27 cellular contexts compared by ENCODE assay signal in genomic region chrX:55714111-55714510, GRCh38. TPM values are rescaled to one million over a fixed set of nuclear protein-coding genes. Genes with fewer than 3 reads are reported as not detected.
DNase-seq lines count a peak whose midpoint lies in the region; FAIRE-seq and TF ChIP-seq lines count a peak whose summit lies in the region.
"Had no signal": no experiment of that assay in that cellular context is flagged by ENCODE, and none has a peak within 500 bp of the region (broad histone marks: within the 10 kb centered on the region; RNA-seq: fewer than 3 reads in every experiment).

No MANE protein-coding gene starts in this region.

- H3K9ac ChIP-seq in endothelial cell of umbilical vein (replicated peaks; ENCODE audit: extremely low read depth, insufficient read depth, low read length), result peak overlapping the region; percentile 37
- H3K9ac ChIP-seq: BLaER1 had no signal

- H3K27ac ChIP-seq in HL-60 (replicated peaks), result no peak overlapping the region
- peak overlapping the region; percentile 73 for H3K27ac ChIP-seq in endothelial cell of umbilical vein (ENCODE audit: insufficient read depth, low read depth, low read length)
- H3K27ac ChIP-seq: A549, BLaER1, SK-N-MC had no signal

- no peaks in the 10 kb centered on the region for H3K27me3 ChIP-seq in HL-60 (ENCODE audit: insufficient read depth, poor library complexity, severe bottlenecking)
- no peaks in the 10 kb centered on the region for H3K27me3 ChIP-seq in endothelial cell of umbilical vein (ENCODE audit: control insufficient read depth in 2 of 2, insufficient read depth in 2 of 2, low read length in 2 of 2)

- H3K4me2 ChIP-seq in endothelial cell of umbilical vein (ENCODE audit: insufficient read depth, low read length), result peak overlapping the region; percentile 47
- H3K4me2 ChIP-seq: A549, BLaER1, GM23338 had no signal

- no peaks in the 10 kb centered on the region for H3K9me1 ChIP-seq in endothelial cell of umbilical vein (replicated peaks; ENCODE audit: control insufficient read depth, extremely low read depth, insufficient read depth, low read length)

- H3K4me1 ChIP-seq in endothelial cell of umbilical vein (ENCODE audit: control insufficient read depth, extremely low read depth, insufficient read depth, low read length), result peaks cover 52% of the 10 kb centered on the region
- H3K4me1 ChIP-seq: BLaER1 had no signal

- H2AFZ ChIP-seq in endothelial cell of umbilical vein (ENCODE audit: low read depth, low read length), result no peak overlapping the region
- H2AFZ ChIP-seq: GM23338 had no signal

- dilution Hi-C loops in endothelial cell of umbilical vein (cut with MboI; ENCODE audit: extremely low pct_ligation_motif_present, low sequenced_read_pairs), result no loop called here

- TF ChIP-seq POLR2A in endothelial cell of umbilical vein (IDR thresholded peaks at IDR 0.05; ENCODE audit: low read depth, low read length), result no peak

- intact Hi-C loops in endothelial cell of umbilical vein (cut with micrococcal nuclease), result loop anchor here (5.0 to 10.0 kb wide), 3 partner anchors 89 to 1532 kb away; partner anchors contain the start of genes FAM120C, FOXR2 and MAGED2

- CTCF ChIA-PET in endothelial cell of umbilical vein (lab: Charles Lee), result interaction anchor here (1.2 kb wide), 1 partner anchor 10 kb away, joined by 3 read pairs; no protein-coding TSS in a partner anchor
- CTCF ChIA-PET in HEK293T (lab: Yijun Ruan, JAX), result no interaction called here

- POLR2A ChIA-PET in endothelial cell of umbilical vein (lab: Charles Lee) (no interaction called here), HEK293T (lab: Yijun Ruan, JAX) (no interaction called here)

- DNase-seq in HL-60 (ENCODE audit: low read depth in 1 of 2, low spot score in 1 of 2) (peak; percentile 57 to 72), NOMO-1 (lab: John Stamatoyannopoulos, UW; ENCODE audit: unreplicated experiment in 2 of 2) (peak; percentile 58 to 94), SIG-M5 treated with dmso at 0.1 percent for 504 hours (lab: John Stamatoyannopoulos, UW; ENCODE audit: unreplicated experiment) (peak; percentile 91), endothelial cell of umbilical vein (ENCODE audit: low read depth, low spot score) (no peak), HEK293T (ENCODE audit: extremely low spot score) (no peak)
- DNase-seq in stimulated activated CD4-positive, alpha-beta T cell treated with anti-CD3 and anti-CD28 coated beads, Interleukin-15, amount 100 ng/mL, for 24 hours, result no peak
- no peak for DNase-seq in activated CD4-positive, alpha-beta T cell treated with anti-CD3 and anti-CD28 coated beads, Interleukin-2, amount 50 U/mL, for 4 hours
- no peak for DNase-seq in activated CD8-positive, alpha-beta memory T cell treated with anti-CD3 and anti-CD28 coated beads, Interleukin-2, amount 50 U/mL, for 48 hours
- DNase-seq: CD8-positive, alpha-beta memory T cell; DMS53; GDM1; Karpas-422; NCI-H1092 treated with DMSO at 0.1 percent for 48 hours; NCI-H1436 treated with DMSO at 0.1 percent for 48 hours; NCI-H2029 treated with DMSO at 0.1 percent for 48 hours; NCI-H226; NCI-H510A treated with DMSO at 0.1 percent for 48 hours; NCI-H748 treated with DMSO at 0.1 percent for 48 hours; PC-3; Right ventricle myocardium superior had no signal

- H3K36me3 ChIP-seq in endothelial cell of umbilical vein (ENCODE audit: control insufficient read depth in 2 of 2, extremely low read depth in 1 of 2, insufficient read depth in 2 of 2, low read length in 2 of 2), result no peaks in the 10 kb centered on the region
- H3K36me3 ChIP-seq: BLaER1 had no signal

- no peak for TF ChIP-seq CTCF in HL-60 (IDR thresholded peaks at IDR 0.05; ENCODE audit: insufficient read depth, low read length)
- no peak for TF ChIP-seq CTCF in endothelial cell of umbilical vein (IDR thresholded peaks at IDR 0.05; ENCODE audit: extremely low read depth in 1 of 2, insufficient read depth in 1 of 2, low read depth in 1 of 2, low read length in 2 of 2)

- no peaks in the 10 kb centered on the region for H3K9me3 ChIP-seq in endothelial cell of umbilical vein (replicated peaks; ENCODE audit: control insufficient read depth, insufficient read depth, low read length)
- H3K9me3 ChIP-seq: A549 had no signal

- no peak for FAIRE-seq in endothelial cell of umbilical vein (lab: Jason Lieb, UNC)
- FAIRE-seq: A549, D721Med, GM18507 had no signal

- no peaks in the 10 kb centered on the region for H4K20me1 ChIP-seq in endothelial cell of umbilical vein (replicated peaks; ENCODE audit: control insufficient read depth, extremely low read depth, insufficient read depth, low read length)
- H4K20me1 ChIP-seq: BLaER1 had no signal

- no peaks in the 10 kb centered on the region for H3K79me2 ChIP-seq in endothelial cell of umbilical vein (ENCODE audit: control insufficient read depth, insufficient read depth, low read length)

- BruUV-seq in endothelial cell of umbilical vein (replicated peaks; lab: Mats Ljungman, UMichigan), result no TSS peak

- H3K4me3 ChIP-seq in HL-60 (replicated peaks; ENCODE audit: insufficient read depth, low read length) (no peak overlapping the region), endothelial cell of umbilical vein (replicated peaks in 1 of 3; ENCODE audit: insufficient read depth in 1 of 3, low read depth in 1 of 3, low read length in 3 of 3) (no peak overlapping the region)
- H3K4me3 ChIP-seq: A549, BLaER1, GM23338, HAP-1, SK-N-MC had no signal

TF ChIP-seq in endothelial cell of umbilical vein, 7 proteins besides CTCF, POLR2A, EP300 and RAD21:
- TF ChIP-seq EZH2 (IDR thresholded peaks at IDR 0.05; ENCODE audit: borderline replicate concordance, low read depth, low read length, severe bottlenecking) (no peak), MAX (IDR thresholded peaks at IDR 0.05; ENCODE audit: insufficient read depth, insufficient read length) (no peak), JUN (IDR thresholded peaks at IDR 0.05; ENCODE audit: borderline replicate concordance, insufficient read depth, insufficient read length, low read depth) (no peak), MYC (IDR thresholded peaks at IDR 0.05; ENCODE audit: low read depth, low read length) (no peak), GATA2 (IDR thresholded peaks at IDR 0.05; ENCODE audit: insufficient read depth, insufficient read length, low read depth, low read length) (no peak), POLR2AphosphoS5 (IDR thresholded peaks at IDR 0.05; ENCODE audit: insufficient read depth, low read depth, low read length) (no peak), FOS (IDR thresholded peaks at IDR 0.05; ENCODE audit: borderline replicate concordance, insufficient read depth, low read length) (no peak)

TF ChIP-seq in HEK293T, 16 proteins besides CTCF, POLR2A, EP300 and RAD21:
- TF ChIP-seq ELF4 (IDR thresholded peaks at IDR 0.05), result no peak
- no peak for TF ChIP-seq PKNOX1 (IDR thresholded peaks at IDR 0.05)
- TF ChIP-seq NFRKB (IDR thresholded peaks at IDR 0.05), result no peak
- no peak for TF ChIP-seq FOXK2 (IDR thresholded peaks at IDR 0.05)
- TF ChIP-seq HDGF (IDR thresholded peaks at IDR 0.05; ENCODE audit: borderline replicate concordance), result no peak
- no peak for TF ChIP-seq LEF1 (IDR thresholded peaks at IDR 0.05; ENCODE audit: borderline replicate concordance)
- no peak for TF ChIP-seq ARNT (IDR thresholded peaks at IDR 0.05)
- no peak for TF ChIP-seq FOXM1 (IDR thresholded peaks at IDR 0.05; ENCODE audit: borderline replicate concordance)
- TF ChIP-seq BHLHE40 (IDR thresholded peaks at IDR 0.05; ENCODE audit: borderline replicate concordance), result no peak
- no peak for TF ChIP-seq L3MBTL2 (conservative IDR thresholded peaks at IDR 0.05)
- TF ChIP-seq ZNF384 (IDR thresholded peaks at IDR 0.05), result no peak
- TF ChIP-seq SUZ12 (IDR thresholded peaks at IDR 0.05), result no peak
- no peak for TF ChIP-seq CTBP1 (IDR thresholded peaks at IDR 0.05; ENCODE audit: borderline replicate concordance)
- no peak for TF ChIP-seq TARDBP (IDR thresholded peaks at IDR 0.05)
- TF ChIP-seq SP1 (IDR thresholded peaks at IDR 0.05), result no peak
- TF ChIP-seq FOXA1 (IDR thresholded peaks at IDR 0.05), result no peak

RNA-seq across cellular contexts. Expression of gene RRAGB, which starts 3.4 kb away (rescaled TPM):
- 12.3 and 14.3 TPM in 2 replicates for total RNA-seq in endothelial cell of umbilical vein
- polyA plus RNA-seq in endothelial cell of umbilical vein, result 18.0 and 19.7 TPM in 2 replicates
- 12.3 and 16.2 TPM in 2 replicates for polyA plus RNA-seq in endothelial cell of umbilical vein (2011; cell fraction: cytosol; rRNA removed)
- 96.3 and 130 TPM in 2 replicates for polyA plus RNA-seq in endothelial cell of umbilical vein (2011; cell fraction: nucleus; rRNA removed)
- polyA plus RNA-seq in endothelial cell of umbilical vein (2012), result 20.2 and 22.6 TPM in 2 replicates
- polyA minus RNA-seq in endothelial cell of umbilical vein, result 48.2 and 49.1 TPM in 2 replicates
- 12.5 TPM for polyA minus RNA-seq in endothelial cell of umbilical vein (2011; cell fraction: cytosol; rRNA and poly(A)+ RNA removed)
- polyA minus RNA-seq in endothelial cell of umbilical vein (2011; cell fraction: nucleus; rRNA and poly(A)+ RNA removed), result 38.6 and 51.6 TPM in 2 replicates

Comparison
In these comparisons a context has a peak if more than half of its experiments do, and no peak if none do; other contexts are left out.
1. DNase-seq: peak in HL-60 (2 of 2), NOMO-1 (2 of 2) and SIG-M5 treated with dmso at 0.1 percent for 504 hours (single experiment); none in endothelial cell of umbilical vein (single experiment), HEK293T (single experiment), stimulated activated CD4-positive, alpha-beta T cell treated with anti-CD3 and anti-CD28 coated beads, Interleukin-15, amount 100 ng/mL, for 24 hours (single experiment), activated CD4-positive, alpha-beta T cell treated with anti-CD3 and anti-CD28 coated beads, Interleukin-2, amount 50 U/mL, for 4 hours (0 of 2) and activated CD8-positive, alpha-beta memory T cell treated with anti-CD3 and anti-CD28 coated beads, Interleukin-2, amount 50 U/mL, for 48 hours (single experiment).